13 cellular contexts compared by ENCODE assay signal in genomic region chr2:80086831-80087230, GRCh38.
DNase-seq lines count a peak whose midpoint lies in the region; ATAC-seq and TF ChIP-seq lines count a peak whose summit lies in the region.
"Had no signal": no experiment of that assay in that cellular context is flagged by ENCODE, and none has a peak within 500 bp of the region (broad histone marks: within the 10 kb centered on the region; RNA-seq: fewer than 3 reads in every experiment).

No MANE protein-coding gene starts in this region.

- TF ChIP-seq CTCF in endodermal cell (conservative IDR thresholded peaks at IDR 0.05): peak; percentile 36
- TF ChIP-seq CTCF in omental fat pad (IDR thresholded peaks at IDR 0.05): no peak
- no peak for TF ChIP-seq CTCF in upper lobe of left lung (IDR thresholded peaks at IDR 0.05)

- H3K4me1 ChIP-seq in endodermal cell (ENCODE audit: control insufficient read depth, insufficient read depth, low read length) (peaks cover 28% of the 10 kb centered on the region), upper lobe of left lung (no peaks in the 10 kb centered on the region)

- H3K4me3 Mint-ChIP-seq in endodermal cell: no peak overlapping the region

- TF ChIP-seq POLR2A in upper lobe of left lung (IDR thresholded peaks at IDR 0.05): no peak

- peak; percentile 44 for ATAC-seq in omental fat pad (ENCODE audit: low FRiP score)
- ATAC-seq in HG03025 (IDR thresholded peaks at IDR 0.05; ENCODE audit: low FRiP score, unreplicated experiment): no peak
- no peak for ATAC-seq in upper lobe of left lung (ENCODE audit: low FRiP score in 2 of 2)
- ATAC-seq: activated CD4-positive, CD25-positive, alpha-beta regulatory T cell treated with anti-CD3 and anti-CD28 coated beads, Interleukin-2, amount 50 U/mL, for 24 hours had no signal

- H3K9me3 Mint-ChIP-seq in endodermal cell: no peaks in the 10 kb centered on the region

- H3K36me3 Mint-ChIP-seq in endodermal cell (ENCODE audit: low read depth): no peaks in the 10 kb centered on the region

- H3K27me3 ChIP-seq in endodermal cell (ENCODE audit: control insufficient read depth, insufficient read depth, low read length, poor library complexity, severe bottlenecking): no peaks in the 10 kb centered on the region
- H3K27me3 ChIP-seq in upper lobe of left lung: no peaks in the 10 kb centered on the region
- H3K27me3 ChIP-seq: thyroid gland had no signal

- H3K9ac ChIP-seq in endodermal cell (ENCODE audit: extremely low read depth, low read length, poor library complexity, severe bottlenecking): no peak overlapping the region

- no peak for TF ChIP-seq EP300 in upper lobe of left lung (IDR thresholded peaks at IDR 0.05)

- 66 to 100% methylated on average over 1 to 2 of the region's 2 CpGs for WGBS in endodermal cell (ENCODE audit: insufficient coverage in 1 of 2, insufficient read length in 1 of 2), 2 experiments
- WGBS in upper lobe of left lung, 2 donors: 68 to 84% methylated on average over 2 of the region's 2 CpGs

- no peaks in the 10 kb centered on the region for H3K27me3 Mint-ChIP-seq in endodermal cell (ENCODE audit: insufficient read depth)

- H3K27ac ChIP-seq in endodermal cell (ENCODE audit: low read depth, low read length): no peak overlapping the region
- H3K27ac ChIP-seq in upper lobe of left lung: no peak overlapping the region
- H3K27ac ChIP-seq: thyroid gland had no signal

- no peaks in the 10 kb centered on the region for H3K36me3 ChIP-seq in endodermal cell (ENCODE audit: control insufficient read depth, insufficient read depth, low read length)
- no peaks in the 10 kb centered on the region for H3K36me3 ChIP-seq in upper lobe of left lung
- H3K36me3 ChIP-seq: thyroid gland had no signal

- H3K9me3 ChIP-seq in endodermal cell (ENCODE audit: control insufficient read depth, low read length) (no peaks in the 10 kb centered on the region), upper lobe of left lung (no peaks in the 10 kb centered on the region)
- H3K9me3 ChIP-seq: thyroid gland had no signal

- H3K4me3 ChIP-seq in endodermal cell (ENCODE audit: low read length) (no peak overlapping the region), upper lobe of left lung (no peak overlapping the region)
- H3K4me3 ChIP-seq: thyroid gland had no signal

- no peak overlapping the region for H3K27ac Mint-ChIP-seq in endodermal cell

- DNase-seq in ELR (ENCODE audit: low read depth) (peak; percentile 16), NCI-H82 treated with DMSO at 0.1 percent for 48 hours (lab: John Stamatoyannopoulos, UW; ENCODE audit: unreplicated experiment) (peak; percentile 73), endodermal cell (no peak), omental fat pad (ENCODE audit: low spot score) (no peak), NCI-H345 (lab: John Stamatoyannopoulos, UW) (no peak), CD1c-positive myeloid dendritic cell (ENCODE audit: extremely low spot score) (no peak), upper lobe of left lung (no peak)
- DNase-seq: activated T-cell treated with anti-CD3 and anti-CD28 coated beads, Interleukin-2, amount 50 U/mL, for 1 hour; aorta; SHP77; thyroid gland had no signal

- H3K4me1 Mint-ChIP-seq in endodermal cell: peaks cover 48% of the 10 kb centered on the region

Comparison
In these comparisons a context has a peak if more than half of its experiments do, and no peak if none do; other contexts are left out.
1. DNase-seq: peak in ELR (single experiment) and NCI-H82 treated with DMSO at 0.1 percent for 48 hours (single experiment); none in endodermal cell (single experiment), omental fat pad (single experiment), NCI-H345 (single experiment), CD1c-positive myeloid dendritic cell (single experiment) and upper lobe of left lung (0 of 2).